In genomic region chr19:36149673-36150406, GRCh38 we compare ENCODE assay signal across 16 cellular contexts. TPM values are rescaled to one million over a fixed set of nuclear protein-coding genes. Genes with fewer than 3 reads are reported as not detected.
A peak's percentile ranks its signal among the peaks of the same experiment; 100 is the strongest.
DNase-seq lines count a peak whose midpoint lies in the region; TF ChIP-seq lines count a peak whose summit lies in the region.
"Had no signal": no experiment of that assay in that cellular context is flagged by ENCODE, and none has a peak within 500 bp of the region (broad histone marks: within the 10 kb centered on the region; RNA-seq: fewer than 3 reads in every experiment).

No MANE protein-coding gene starts in this region.

- peak overlapping the region; percentile 26 for H3K27ac Mint-ChIP-seq in activated naive CD4-positive, alpha-beta T cell treated with anti-CD3 and anti-CD28 coated beads, Interleukin-2, amount 10 ng/mL, durations not matched to agents 7 days and 5 days

- TF ChIP-seq POLR2A in esophagus muscularis mucosa (IDR thresholded peaks at IDR 0.05; ENCODE audit: low read depth): no peak

- H3K4me1 ChIP-seq in esophagus muscularis mucosa: peaks cover 31 to 53% (median 36%) of the 10 kb centered on the region in 4 donors

- intact Hi-C loops in esophagus muscularis mucosa (cut with DNase I): no loop called here

- DNase-seq in activated naive CD4-positive, alpha-beta T cell treated with anti-CD3 and anti-CD28 coated beads, Interleukin-2, amount 10 ng/mL, durations not matched to agents 7 days and 5 days: no peak
- DNase-seq in activated naive CD4-positive, alpha-beta T cell treated with Interleukin-2 at 50 U/mL for 16 hours: no peak
- no peak for DNase-seq in esophagus muscularis mucosa (ENCODE audit: extremely low spot score)
- DNase-seq in superior temporal gyrus (ENCODE audit: extremely low spot score): peak; percentile 2
- no peak for DNase-seq in middle frontal gyrus (ENCODE audit: extremely low spot score, low spot score)
- DNase-seq in NCI-H1694 treated with DMSO at 0.1 percent for 48 hours (lab: John Stamatoyannopoulos, UW): no peak
- DNase-seq: HCEC 1CT; NCI-H2171 treated with DMSO at 0.1 percent for 48 hours; NK-92 treated with Interleukin-12 subunit alpha and Interleukin-12 subunit beta, amount 100 ng/mL, for 24 hours; stimulated activated CD4-positive, alpha-beta T cell treated with anti-CD3 and anti-CD28 coated beads, Interleukin-15, amount 100 ng/mL, for 24 hours had no signal

- TF ChIP-seq EP300 in esophagus muscularis mucosa (IDR thresholded peaks at IDR 0.05): no peak

- peaks cover 43% of the 10 kb centered on the region for H3K36me3 Mint-ChIP-seq in activated naive CD4-positive, alpha-beta T cell treated with anti-CD3 and anti-CD28 coated beads, Interleukin-2, amount 10 ng/mL, durations not matched to agents 7 days and 5 days

- H3K9me3 Mint-ChIP-seq in activated naive CD4-positive, alpha-beta T cell treated with anti-CD3 and anti-CD28 coated beads, Interleukin-2, amount 10 ng/mL, durations not matched to agents 7 days and 5 days: no peaks in the 10 kb centered on the region
- H3K9me3 Mint-ChIP-seq: activated naive CD4-positive, alpha-beta T cell treated with anti-CD3 and anti-CD28 coated beads, Interleukin-2, amount 50 U/mL, for 24 hours had no signal

- no peak overlapping the region for H3K4me3 ChIP-seq in esophagus muscularis mucosa
- H3K4me3 ChIP-seq: ovary, SK-N-MC had no signal

- no peaks in the 10 kb centered on the region for H3K27me3 Mint-ChIP-seq in activated naive CD4-positive, alpha-beta T cell treated with anti-CD3 and anti-CD28 coated beads, Interleukin-2, amount 10 ng/mL, durations not matched to agents 7 days and 5 days
- H3K27me3 Mint-ChIP-seq: activated naive CD4-positive, alpha-beta T cell treated with anti-CD3 and anti-CD28 coated beads, Interleukin-2, amount 50 U/mL, for 24 hours had no signal

- H3K4me1 Mint-ChIP-seq in activated naive CD4-positive, alpha-beta T cell treated with anti-CD3 and anti-CD28 coated beads, Interleukin-2, amount 10 ng/mL, durations not matched to agents 7 days and 5 days: peaks cover 14% of the 10 kb centered on the region

- CTCF ChIA-PET in activated naive CD4-positive, alpha-beta T cell treated with anti-CD3 and anti-CD28 coated beads, Interleukin-2, amount 10 ng/mL, durations not matched to agents 7 days and 5 days (lab: Charles Lee): no interaction called here

- H3K27ac ChIP-seq in esophagus muscularis mucosa (replicated peaks in 1 of 4): peak overlapping the region; percentile 92 to 98 (median 96)
- H3K27ac ChIP-seq: SK-N-MC had no signal

- H3K27me3 ChIP-seq in esophagus muscularis mucosa: no peaks in the 10 kb centered on the region
- H3K27me3 ChIP-seq: ovary had no signal

- H3K36me3 ChIP-seq in esophagus muscularis mucosa: peaks cover 39 to 64% (median 61%) of the 10 kb centered on the region in 4 donors
- H3K36me3 ChIP-seq: ovary had no signal

- H3K9me3 ChIP-seq in esophagus muscularis mucosa: no peaks in the 10 kb centered on the region
- H3K9me3 ChIP-seq: ovary had no signal

- no peak overlapping the region for H3K4me3 Mint-ChIP-seq in activated naive CD4-positive, alpha-beta T cell treated with anti-CD3 and anti-CD28 coated beads, Interleukin-2, amount 10 ng/mL, durations not matched to agents 7 days and 5 days
- H3K4me3 Mint-ChIP-seq: activated naive CD4-positive, alpha-beta T cell treated with anti-CD3 and anti-CD28 coated beads, Interleukin-2, amount 50 U/mL, for 24 hours had no signal

- no peak for TF ChIP-seq CTCF in esophagus muscularis mucosa (IDR thresholded peaks at IDR 0.05)

- 72% methylated on average over 13 of the region's 13 CpGs for WGBS in esophagus muscularis mucosa

RNA-seq across cellular contexts. Expression of gene COX7A1, which starts 2.4 kb away (rescaled TPM):
- 100 to 1,000 TPM in 2 of 4 donors, 10 to 100 TPM in 2; 65.8 to 231 (median 101) TPM for total RNA-seq in esophagus muscularis mucosa
- total RNA-seq: mononuclear cell had no signal

RNA-seq across cellular contexts. Expression of gene CAPNS1, which starts 10.0 kb away (rescaled TPM):
- total RNA-seq in esophagus muscularis mucosa: 100 to 1,000 TPM; 212 to 245 (median 229) TPM

RNA-seq across cellular contexts. Expression of gene TBCB, which starts 34.6 kb away (rescaled TPM):
- 100 to 1,000 TPM; 164 to 230 (median 192) TPM for total RNA-seq in esophagus muscularis mucosa

RNA-seq across cellular contexts. Expression of gene POLR2I, which starts 35.2 kb away (rescaled TPM):
- total RNA-seq in esophagus muscularis mucosa: 100 to 1,000 TPM in 2 of 4 donors, 10 to 100 TPM in 2; 64.8 to 152 (median 85.7) TPM

RNA-seq across cellular contexts. Expression of gene OVOL3, which starts 38.9 kb away (rescaled TPM):
- total RNA-seq in esophagus muscularis mucosa: not detected
- total RNA-seq: fibroblast of lung, mononuclear cell, ovary, ureter had no signal
